Comparison of ENCODE assay signal across 26 cellular contexts in genomic region chr22:47076758-47077157, GRCh38.
"Had no signal": no experiment of that assay in that cellular context is flagged by ENCODE, and none has a peak within 500 bp of the region (broad histone marks: within the 10 kb centered on the region; RNA-seq: fewer than 3 reads in every experiment).

No MANE protein-coding gene starts in this region.

- ATAC-seq: esophagus mucosa, gastrocnemius medialis, heart right ventricle, left cardiac atrium, left lung, left ventricle myocardium superior, lower lobe of right lung, mucosa of descending colon had no signal

- H3K27ac ChIP-seq: coronary artery, dorsolateral prefrontal cortex, epithelial cell of prostate, esophagus squamous epithelium, gastrocnemius medialis, heart right ventricle, left lung, lower lobe of right lung had no signal

- FAIRE-seq: colon, endothelial cell of umbilical vein, islet of Langerhans, keratinocyte had no signal

- H3K4me1 ChIP-seq: gastrocnemius medialis, heart right ventricle, left lung, lower lobe of right lung had no signal

- DNase-seq: dermis blood vessel endothelial cell; dorsolateral prefrontal cortex; effector CD4-positive, alpha-beta T cell; effector memory CD4-positive, alpha-beta T cell; erythroblast; esophagus squamous epithelium; foreskin fibroblast; foreskin melanocyte; gastrocnemius medialis; glutamatergic neuron; heart right ventricle; hippocampal formation; left cardiac atrium; left lung; left ventricle myocardium superior; lower lobe of right lung; mesenchymal stem cell; mucosa of descending colon; naive B cell had no signal

- H3K36me3 ChIP-seq: lower lobe of right lung had no signal

- H3K27me3 ChIP-seq: dorsolateral prefrontal cortex, esophagus squamous epithelium, gastrocnemius medialis, heart right ventricle, left lung had no signal

- H3K4me3 ChIP-seq: coronary artery, dorsolateral prefrontal cortex, esophagus squamous epithelium, gastrocnemius medialis, heart right ventricle, left lung, lower lobe of right lung, mucosa of descending colon had no signal
